Comparison of ENCODE assay signal across 1 cellular context in genomic region chr17:78878871-78879270, GRCh38.
TF ChIP-seq lines count a peak whose summit lies in the region.

No MANE protein-coding gene starts in this region.

TF ChIP-seq in WTC11, 78 proteins besides CTCF, POLR2A, EP300 and RAD21 (continued from another document):
- no peak for TF ChIP-seq FOXP4 (CRISPR knock-in tag; IDR thresholded peaks at IDR 0.05)
- TF ChIP-seq GTF2I (CRISPR knock-in tag; conservative IDR thresholded peaks at IDR 0.05) = no peak
- no peak for TF ChIP-seq TP53 (CRISPR knock-in tag; IDR thresholded peaks at IDR 0.05)
